2 cellular contexts compared by ENCODE assay signal in genomic region chr10:118595064-118595420, GRCh38.
TF ChIP-seq lines count a peak whose summit lies in the region.

No MANE protein-coding gene starts in this region.

TF ChIP-seq in H1, 55 proteins besides CTCF, POLR2A, EP300 and RAD21:
- TF ChIP-seq TAF7 (optimal IDR thresholded peaks at IDR 0.05; ENCODE audit: borderline replicate concordance, low read depth, low read length) (no peak), SIRT6 (IDR thresholded peaks at IDR 0.05; ENCODE audit: low read length) (no peak), ASH2L (IDR thresholded peaks at IDR 0.05; ENCODE audit: low read length) (no peak), FOSL1 (IDR thresholded peaks at IDR 0.05; ENCODE audit: insufficient read depth, low read depth, low read length) (no peak), CEBPB (IDR thresholded peaks at IDR 0.05; ENCODE audit: low read depth, low read length) (no peak), MAFK (IDR thresholded peaks at IDR 0.05; ENCODE audit: low read depth, low read length) (no peak), TBP (IDR thresholded peaks at IDR 0.05; ENCODE audit: low read depth, low read length) (no peak), CREB1 (IDR thresholded peaks at IDR 0.05) (no peak), TCF12 (IDR thresholded peaks at IDR 0.05; ENCODE audit: low read depth, low read length) (no peak), CTBP2 (IDR thresholded peaks at IDR 0.05; ENCODE audit: borderline replicate concordance, insufficient read depth, insufficient read length, low read length) (no peak), JUND (IDR thresholded peaks at IDR 0.05; ENCODE audit: low read length) (no peak), SP4 (IDR thresholded peaks at IDR 0.05; ENCODE audit: low read length) (no peak), CHD1 (IDR thresholded peaks at IDR 0.05; ENCODE audit: low read depth, low read length) (no peak), YY1 (IDR thresholded peaks at IDR 0.05; ENCODE audit: low read depth, low read length) (no peak), SP1 (IDR thresholded peaks at IDR 0.05; ENCODE audit: low read depth, low read length) (no peak), TAF1 (IDR thresholded peaks at IDR 0.05; ENCODE audit: low read depth, low read length) (no peak), SUZ12 (IDR thresholded peaks at IDR 0.05; ENCODE audit: low read length) (no peak), SIX5 (IDR thresholded peaks at IDR 0.05; ENCODE audit: low read depth, low read length) (no peak)

TF ChIP-seq in neural cell, 6 proteins besides CTCF, POLR2A, EP300 and RAD21:
- no peak for TF ChIP-seq MXI1 (conservative IDR thresholded peaks at IDR 0.05; ENCODE audit: poor library complexity, severe bottlenecking)
- no peak for TF ChIP-seq SMC3 (conservative IDR thresholded peaks at IDR 0.05; ENCODE audit: poor library complexity)
- no peak for TF ChIP-seq TAF1 (IDR thresholded peaks at IDR 0.05; ENCODE audit: low read depth)
- TF ChIP-seq POLR2AphosphoS5 (IDR thresholded peaks at IDR 0.05): no peak
- no peak for TF ChIP-seq EZH2 (IDR thresholded peaks at IDR 0.05; ENCODE audit: borderline replicate concordance, insufficient read depth, low read length, poor library complexity, severe bottlenecking)
- TF ChIP-seq, protein P1, sequence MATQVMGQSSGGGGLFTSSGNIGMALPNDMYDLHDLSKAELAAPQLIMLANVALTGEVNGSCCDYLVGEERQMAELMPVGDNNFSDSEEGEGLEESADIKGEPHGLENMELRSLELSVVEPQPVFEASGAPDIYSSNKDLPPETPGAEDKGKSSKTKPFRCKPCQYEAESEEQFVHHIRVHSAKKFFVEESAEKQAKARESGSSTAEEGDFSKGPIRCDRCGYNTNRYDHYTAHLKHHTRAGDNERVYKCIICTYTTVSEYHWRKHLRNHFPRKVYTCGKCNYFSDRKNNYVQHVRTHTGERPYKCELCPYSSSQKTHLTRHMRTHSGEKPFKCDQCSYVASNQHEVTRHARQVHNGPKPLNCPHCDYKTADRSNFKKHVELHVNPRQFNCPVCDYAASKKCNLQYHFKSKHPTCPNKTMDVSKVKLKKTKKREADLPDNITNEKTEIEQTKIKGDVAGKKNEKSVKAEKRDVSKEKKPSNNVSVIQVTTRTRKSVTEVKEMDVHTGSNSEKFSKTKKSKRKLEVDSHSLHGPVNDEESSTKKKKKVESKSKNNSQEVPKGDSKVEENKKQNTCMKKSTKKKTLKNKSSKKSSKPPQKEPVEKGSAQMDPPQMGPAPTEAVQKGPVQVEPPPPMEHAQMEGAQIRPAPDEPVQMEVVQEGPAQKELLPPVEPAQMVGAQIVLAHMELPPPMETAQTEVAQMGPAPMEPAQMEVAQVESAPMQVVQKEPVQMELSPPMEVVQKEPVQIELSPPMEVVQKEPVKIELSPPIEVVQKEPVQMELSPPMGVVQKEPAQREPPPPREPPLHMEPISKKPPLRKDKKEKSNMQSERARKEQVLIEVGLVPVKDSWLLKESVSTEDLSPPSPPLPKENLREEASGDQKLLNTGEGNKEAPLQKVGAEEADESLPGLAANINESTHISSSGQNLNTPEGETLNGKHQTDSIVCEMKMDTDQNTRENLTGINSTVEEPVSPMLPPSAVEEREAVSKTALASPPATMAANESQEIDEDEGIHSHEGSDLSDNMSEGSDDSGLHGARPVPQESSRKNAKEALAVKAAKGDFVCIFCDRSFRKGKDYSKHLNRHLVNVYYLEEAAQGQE (IDR thresholded peaks at IDR 0.05; ENCODE audit: borderline replicate concordance): no peak
